18 cellular contexts compared by ENCODE assay signal in genomic region chr1:177228721-177229088, GRCh38. TPM values are rescaled to one million over a fixed set of nuclear protein-coding genes. Genes with fewer than 3 reads are reported as not detected.
DNase-seq lines count a peak whose midpoint lies in the region; ATAC-seq, FAIRE-seq and TF ChIP-seq lines count a peak whose summit lies in the region.
"Had no signal": no experiment of that assay in that cellular context is flagged by ENCODE, and none has a peak within 500 bp of the region (broad histone marks: within the 10 kb centered on the region; RNA-seq: fewer than 3 reads in every experiment).

No MANE protein-coding gene starts in this region.

- H3K4me1 Mint-ChIP-seq in activated T-helper 2 cell treated with anti-CD3 and anti-CD28 coated beads, Interferon-gamma antibody, Interleukin-2, Interleukin-4, amounts not matched to agents 10 μg/mL and 5 μg/mL and 100 μg/mL, durations not matched to agents 14 hours and 24 hours and 36 hours (ENCODE audit: low read depth), result no peaks in the 10 kb centered on the region
- H3K4me1 Mint-ChIP-seq: activated naive CD8-positive, alpha-beta T cell treated with anti-CD3 and anti-CD28 coated beads, Interleukin-2, amount 10 ng/mL, durations not matched to agents 7 days and 5 days; natural killer cell; T-cell had no signal

- H3K36me3 ChIP-seq in adipocyte (ENCODE audit: control insufficient read depth, insufficient read depth, low read length, severe bottlenecking), result no peaks in the 10 kb centered on the region
- H3K36me3 ChIP-seq: HAP-1, stomach, upper lobe of right lung had no signal

- ATAC-seq in A549 (peak; percentile 87 to 93), GM18519 (IDR thresholded peaks at IDR 0.05; ENCODE audit: low FRiP score, unreplicated experiment) (no peak), GM21423 (IDR thresholded peaks at IDR 0.05; ENCODE audit: unreplicated experiment) (no peak)
- ATAC-seq in activated CD4-positive, CD25-positive, alpha-beta regulatory T cell treated with anti-CD3 and anti-CD28 coated beads, Interleukin-2, amount 50 U/mL, for 24 hours, result no peak
- ATAC-seq: natural killer cell, T-cell, upper lobe of right lung had no signal

- no peak overlapping the region for H3K27ac Mint-ChIP-seq in activated T-helper 2 cell treated with anti-CD3 and anti-CD28 coated beads, Interferon-gamma antibody, Interleukin-2, Interleukin-4, amounts not matched to agents 10 μg/mL and 5 μg/mL and 100 μg/mL, durations not matched to agents 14 hours and 24 hours and 36 hours
- H3K27ac Mint-ChIP-seq: activated naive CD8-positive, alpha-beta T cell treated with anti-CD3 and anti-CD28 coated beads, Interleukin-2, amount 10 ng/mL, durations not matched to agents 7 days and 5 days; natural killer cell; T-cell had no signal

- H3K9ac ChIP-seq in adipocyte (ENCODE audit: low read length), result no peak overlapping the region

- no peak overlapping the region for H3K4me3 Mint-ChIP-seq in activated T-helper 2 cell treated with anti-CD3 and anti-CD28 coated beads, Interferon-gamma antibody, Interleukin-2, Interleukin-4, amounts not matched to agents 10 μg/mL and 5 μg/mL and 100 μg/mL, durations not matched to agents 14 hours and 24 hours and 36 hours (ENCODE audit: low read depth)
- H3K4me3 Mint-ChIP-seq: activated naive CD8-positive, alpha-beta T cell treated with anti-CD3 and anti-CD28 coated beads, Interleukin-2, amount 10 ng/mL, durations not matched to agents 7 days and 5 days; natural killer cell; T-cell had no signal

- FAIRE-seq in A549 (lab: Jason Lieb, UNC), result no peak
- FAIRE-seq: frontal cortex had no signal

- no peaks in the 10 kb centered on the region for H3K27me3 Mint-ChIP-seq in activated T-helper 2 cell treated with anti-CD3 and anti-CD28 coated beads, Interferon-gamma antibody, Interleukin-2, Interleukin-4, amounts not matched to agents 10 μg/mL and 5 μg/mL and 100 μg/mL, durations not matched to agents 14 hours and 24 hours and 36 hours (ENCODE audit: low read depth)
- H3K27me3 Mint-ChIP-seq: activated naive CD8-positive, alpha-beta T cell treated with anti-CD3 and anti-CD28 coated beads, Interleukin-2, amount 10 ng/mL, durations not matched to agents 7 days and 5 days; T-cell had no signal

- H3K4me2 ChIP-seq in A549, result peak overlapping the region; percentile 28; the same call in 1 of the 3 replicates

- no peak for TF ChIP-seq EP300 in A549 (IDR thresholded peaks at IDR 0.05)

- 0 out of 5 replicates have a peak, but pooled peaks of 1 of the 2 experiments have one; percentile 3 for TF ChIP-seq RAD21 in A549 (conservative IDR thresholded peaks at IDR 0.05 in 1 of 2, IDR thresholded peaks at IDR 0.05 in 1 of 2)

- CTCF ChIA-PET in A549 (lab: Yijun Ruan, JAX), result interaction anchor here (0.8 to 2.3 kb wide), 3 partner anchors 10 to 81 kb away, joined by 3 to 9 read pairs (median 3); no protein-coding TSS in a partner anchor

- POLR2A ChIA-PET in A549 (lab: Yijun Ruan, JAX), result interaction anchor here (1.3 kb wide), 1 partner anchor 19 kb away, joined by 3 read pairs; no protein-coding TSS in a partner anchor

- H3K36me3 Mint-ChIP-seq in activated T-helper 2 cell treated with anti-CD3 and anti-CD28 coated beads, Interferon-gamma antibody, Interleukin-2, Interleukin-4, amounts not matched to agents 10 μg/mL and 5 μg/mL and 100 μg/mL, durations not matched to agents 14 hours and 24 hours and 36 hours (ENCODE audit: low read depth), result no peaks in the 10 kb centered on the region
- H3K36me3 Mint-ChIP-seq: activated naive CD8-positive, alpha-beta T cell treated with anti-CD3 and anti-CD28 coated beads, Interleukin-2, amount 10 ng/mL, durations not matched to agents 7 days and 5 days; natural killer cell; T-cell had no signal

- no peak overlapping the region; a peak in 2 of 6 replicates for H3K27ac ChIP-seq in A549
- H3K27ac ChIP-seq: stomach, upper lobe of right lung had no signal

- H3K4me3 ChIP-seq in A549 (no peak overlapping the region), adipocyte (ENCODE audit: low read length) (no peak overlapping the region)
- H3K4me3 ChIP-seq: HAP-1, stomach, upper lobe of right lung had no signal

- H3K9me3 Mint-ChIP-seq in activated T-helper 2 cell treated with anti-CD3 and anti-CD28 coated beads, Interferon-gamma antibody, Interleukin-2, Interleukin-4, amounts not matched to agents 10 μg/mL and 5 μg/mL and 100 μg/mL, durations not matched to agents 14 hours and 24 hours and 36 hours, result no peaks in the 10 kb centered on the region
- H3K9me3 Mint-ChIP-seq: activated naive CD8-positive, alpha-beta T cell treated with anti-CD3 and anti-CD28 coated beads, Interleukin-2, amount 10 ng/mL, durations not matched to agents 7 days and 5 days; T-cell had no signal

- peaks cover 13% of the 10 kb centered on the region for H3K27me3 ChIP-seq in adipocyte (replicated peaks; ENCODE audit: control insufficient read depth, insufficient read depth, low read length)
- H3K27me3 ChIP-seq: upper lobe of right lung had no signal

- no peak for TF ChIP-seq POLR2A in A549 (IDR thresholded peaks at IDR 0.05; ENCODE audit: low read length)

- 14% methylated on average over 4 of the region's 4 CpGs for WGBS in A549 (ENCODE audit: missing lambda C conversion rate)

- intact Hi-C loops in activated T-helper 2 cell treated with anti-CD3 and anti-CD28 coated beads, Interferon-gamma antibody, Interleukin-2, Interleukin-4, amounts not matched to agents 10 μg/mL and 5 μg/mL and 100 μg/mL, durations not matched to agents 14 hours and 24 hours and 36 hours (cut with micrococcal nuclease), result no loop called here

- H3K4me1 ChIP-seq in A549 (peaks cover 9% of the 10 kb centered on the region; the same call in 1 of the 3 replicates), adipocyte (ENCODE audit: control insufficient read depth, insufficient read depth, low read length) (no peaks in the 10 kb centered on the region)
- H3K4me1 ChIP-seq: Caco-2, HAP-1, stomach, upper lobe of right lung had no signal

- peak; percentile 22 to 57 for DNase-seq in A549 (ENCODE audit: low read depth in 1 of 2, low spot score in 1 of 2)
- peak; percentile 41 for DNase-seq in HCEC 1CT
- peak; percentile 9 for DNase-seq in adipocyte (ENCODE audit: low read depth)
- peak; percentile 63 for DNase-seq in islet precursor cell
- no peak for DNase-seq in activated T-helper 2 cell treated with anti-CD3 and anti-CD28 coated beads, Interferon-gamma antibody, Interleukin-2, Interleukin-4, amounts not matched to agents 10 μg/mL and 5 μg/mL and 100 μg/mL, durations not matched to agents 14 hours and 24 hours and 36 hours (ENCODE audit: low spot score)
- DNase-seq: activated naive CD8-positive, alpha-beta T cell treated with anti-CD3 and anti-CD28 coated beads, Interleukin-2, amount 10 ng/mL, durations not matched to agents 7 days and 5 days; Caco-2; effector memory CD4-positive, alpha-beta T cell; natural killer cell; NCI-H774; stomach; T-cell; upper lobe of right lung had no signal

- no peak for TF ChIP-seq CTCF in A549 (IDR thresholded peaks at IDR 0.05)

- H3K9me3 ChIP-seq in A549 (no peaks in the 10 kb centered on the region), adipocyte (ENCODE audit: control insufficient read depth, low read length) (no peaks in the 10 kb centered on the region)
- H3K9me3 ChIP-seq: Caco-2, HAP-1, stomach, upper lobe of right lung had no signal

TF ChIP-seq in A549, 52 proteins besides CTCF, POLR2A, EP300 and RAD21:
- TF ChIP-seq FOSB (CRISPR knock-in tag; IDR thresholded peaks at IDR 0.05), result no peak
- TF ChIP-seq, protein P1, sequence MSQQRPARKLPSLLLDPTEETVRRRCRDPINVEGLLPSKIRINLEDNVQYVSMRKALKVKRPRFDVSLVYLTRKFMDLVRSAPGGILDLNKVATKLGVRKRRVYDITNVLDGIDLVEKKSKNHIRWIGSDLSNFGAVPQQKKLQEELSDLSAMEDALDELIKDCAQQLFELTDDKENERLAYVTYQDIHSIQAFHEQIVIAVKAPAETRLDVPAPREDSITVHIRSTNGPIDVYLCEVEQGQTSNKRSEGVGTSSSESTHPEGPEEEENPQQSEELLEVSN (IDR thresholded peaks at IDR 0.05; ENCODE audit: borderline replicate concordance, low read depth), result no peak
- TF ChIP-seq JUNB (IDR thresholded peaks at IDR 0.05), result peak; percentile 35; the same call in 1 of the 2 replicates
- TF ChIP-seq ATOH8 (CRISPR knock-in tag; IDR thresholded peaks at IDR 0.05; ENCODE audit: low read depth), result no peak
- TF ChIP-seq POLR2AphosphoS2 (conservative IDR thresholded peaks at IDR 0.05; ENCODE audit: low read length), result no peak
- TF ChIP-seq HDAC2 (IDR thresholded peaks at IDR 0.05), result no peak
- TF ChIP-seq ZSCAN20 (CRISPR knock-in tag; IDR thresholded peaks at IDR 0.05), result no peak
- TF ChIP-seq FOSL2 (IDR thresholded peaks at IDR 0.05), result no peak
- peak; percentile 53 for TF ChIP-seq FOSL2 (CRISPR knock-in tag; IDR thresholded peaks at IDR 0.05)
- TF ChIP-seq RARB (CRISPR knock-in tag; IDR thresholded peaks at IDR 0.05), result no peak
- TF ChIP-seq RNF2 (IDR thresholded peaks at IDR 0.05; ENCODE audit: borderline replicate concordance, low read depth), result no peak
- no peak for TF ChIP-seq NR3C1 (IDR thresholded peaks at IDR 0.05)
- no peak for TF ChIP-seq NPAS2 (CRISPR knock-in tag; IDR thresholded peaks at IDR 0.05; ENCODE audit: borderline replicate concordance)
- TF ChIP-seq ZC3H11A (IDR thresholded peaks at IDR 0.05), result no peak
TF ChIP-seq in A549: peak in this region for 2.

RNA-seq across cellular contexts. Expression of gene BRINP2, which starts 57.9 kb away (rescaled TPM):
- polyA plus RNA-seq in A549 (2011; rRNA removed) (0.07 and 0.09 TPM in 2 replicates), A549 (2017; fragmentation: RNase III; extraction: RNeasy Plus Mini Kit Qiagen cat#74134 plus additional on column Dnase treatment) (0.04 TPM in 2 of 3 replicates, not detected in the other)
- polyA plus RNA-seq in A549 (2012; cell fraction: cytosol; rRNA removed), result 0.01 and 0.06 TPM in 2 replicates
- polyA plus RNA-seq in A549 (2012; cell fraction: nucleus; rRNA removed), result 0.09 and 0.12 TPM in 2 replicates
- 0.10 and 0.17 TPM in 2 replicates for polyA minus RNA-seq in A549 (2011; rRNA and poly(A)+ RNA removed)
- total RNA-seq in activated T-helper 2 cell treated with anti-CD3 and anti-CD28 coated beads, Interferon-gamma antibody, Interleukin-2, Interleukin-4, amounts not matched to agents 10 μg/mL and 5 μg/mL and 100 μg/mL, durations not matched to agents 14 hours and 24 hours and 36 hours, result not detected in 2 replicates
- total RNA-seq: activated naive CD8-positive, alpha-beta T cell treated with anti-CD3 and anti-CD28 coated beads, Interleukin-2, amount 10 ng/mL, durations not matched to agents 7 days and 5 days; Caco-2; natural killer cell; upper lobe of right lung had no signal

Comparison
In these comparisons a context has a peak if more than half of its experiments do, and no peak if none do; other contexts are left out.
1. ATAC-seq: peak in A549 (2 of 2); none in GM18519 (single experiment), GM21423 (single experiment) and activated CD4-positive, CD25-positive, alpha-beta regulatory T cell treated with anti-CD3 and anti-CD28 coated beads, Interleukin-2, amount 50 U/mL, for 24 hours (0 of 2).